In the genomic region with DNA sequence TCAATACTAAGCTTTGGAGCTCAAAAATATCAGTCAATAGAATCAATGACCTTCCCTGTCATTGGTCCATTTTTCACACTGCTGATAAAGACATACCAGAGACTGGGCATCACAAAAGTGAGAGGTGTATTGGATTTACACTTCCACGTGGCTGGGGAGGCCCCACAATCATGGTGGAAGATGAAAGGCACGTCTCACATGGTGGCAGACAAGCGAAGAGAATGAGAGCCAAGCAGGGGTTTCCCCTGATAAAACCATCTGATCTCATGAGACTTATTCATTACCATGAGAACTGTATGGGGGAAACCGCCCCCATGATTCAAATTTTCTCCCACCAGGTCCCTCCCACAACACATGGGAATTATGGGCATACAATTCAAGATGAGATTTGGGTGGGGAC, we compare ENCODE assay signal across 18 cellular contexts.
A peak's percentile ranks its signal among the peaks of the same experiment; 100 is the strongest.
DNase-seq lines count a peak whose midpoint lies in the region; ATAC-seq and TF ChIP-seq lines count a peak whose summit lies in the region.
"Had no signal": no experiment of that assay in that cellular context is flagged by ENCODE, and none has a peak within 500 bp of the region (broad histone marks: within the 10 kb centered on the region; RNA-seq: fewer than 3 reads in every experiment).

No MANE protein-coding gene starts in this region.

- peaks cover 5 to 10% of the 10 kb centered on the region in 2 donors for H3K36me3 Mint-ChIP-seq in activated naive CD4-positive, alpha-beta T cell treated with anti-CD3 and anti-CD28 coated beads, Interleukin-2, amount 50 U/mL, for 72 hours
- H3K36me3 Mint-ChIP-seq in activated naive CD4-positive, alpha-beta T cell treated with anti-CD3 and anti-CD28 coated beads, Interleukin-2, amount 10 ng/mL, durations not matched to agents 7 days and 5 days = no peaks in the 10 kb centered on the region
- H3K36me3 Mint-ChIP-seq: CD8-positive, alpha-beta T cell; IgD-negative memory B cell had no signal

- no peak overlapping the region for H3K4me3 Mint-ChIP-seq in activated naive CD4-positive, alpha-beta T cell treated with anti-CD3 and anti-CD28 coated beads, Interleukin-2, amount 10 ng/mL, durations not matched to agents 7 days and 5 days
- H3K4me3 Mint-ChIP-seq: CD8-positive, alpha-beta T cell; IgD-negative memory B cell had no signal

- peak; percentile 43 to 81 for ATAC-seq in activated naive CD4-positive, alpha-beta T cell treated with anti-CD3 and anti-CD28 coated beads, Interleukin-2, amount 50 U/mL, for 72 hours
- ATAC-seq: CD8-positive, alpha-beta T cell; GM12878 had no signal

- H3K4me1 ChIP-seq in OCI-LY3 (ENCODE audit: low read length) = peaks cover 10% of the 10 kb centered on the region

- peaks cover 19% of the 10 kb centered on the region; the same call in 1 of the 2 replicates for H3K9me3 ChIP-seq in OCI-LY3 (ENCODE audit: insufficient read depth, low read length)

- peaks cover 13% of the 10 kb centered on the region for H3K27me3 Mint-ChIP-seq in activated naive CD4-positive, alpha-beta T cell treated with anti-CD3 and anti-CD28 coated beads, Interleukin-2, amount 10 ng/mL, durations not matched to agents 7 days and 5 days

- no peaks in the 10 kb centered on the region for H3K79me2 ChIP-seq in OCI-LY3 (ENCODE audit: low read length)

- peaks cover 18% of the 10 kb centered on the region for H3K36me3 ChIP-seq in OCI-LY3 (replicated peaks; ENCODE audit: low read depth, low read length)

- H3K9ac ChIP-seq in OCI-LY3 (ENCODE audit: low read length) = no peak overlapping the region

- no peaks in the 10 kb centered on the region for H4K20me1 ChIP-seq in OCI-LY3 (ENCODE audit: insufficient read depth, low read length)

- H3K27me3 ChIP-seq in OCI-LY3 (ENCODE audit: low read depth, low read length) = no peaks in the 10 kb centered on the region

- peaks cover 0 to 8% of the 10 kb centered on the region in 2 donors for H3K9me3 Mint-ChIP-seq in activated naive CD4-positive, alpha-beta T cell treated with anti-CD3 and anti-CD28 coated beads, Interleukin-2, amount 50 U/mL, for 72 hours
- H3K9me3 Mint-ChIP-seq in activated naive CD4-positive, alpha-beta T cell treated with anti-CD3 and anti-CD28 coated beads, Interleukin-2, amount 10 ng/mL, durations not matched to agents 7 days and 5 days = no peaks in the 10 kb centered on the region
- H3K9me3 Mint-ChIP-seq: CD8-positive, alpha-beta T cell had no signal

- H3K4me3 ChIP-seq in OCI-LY3 (ENCODE audit: low read length) (no peak overlapping the region), coronary artery (no peak overlapping the region)
- H3K4me3 ChIP-seq: GM12878 had no signal

- CTCF ChIA-PET in activated naive CD4-positive, alpha-beta T cell treated with anti-CD3 and anti-CD28 coated beads, Interleukin-2, amount 10 ng/mL, durations not matched to agents 7 days and 5 days (lab: Charles Lee) = interaction anchor here (0.7 to 2.3 kb wide), 4 partner anchors 11 to 564 kb away, joined by 3 to 9 read pairs (median 4); no protein-coding TSS in a partner anchor

- H3K4me1 Mint-ChIP-seq in activated naive CD4-positive, alpha-beta T cell treated with anti-CD3 and anti-CD28 coated beads, Interleukin-2, amount 10 ng/mL, durations not matched to agents 7 days and 5 days = no peaks in the 10 kb centered on the region
- H3K4me1 Mint-ChIP-seq: IgD-negative memory B cell had no signal

- H3K4me2 ChIP-seq in OCI-LY3 (ENCODE audit: low read length) = no peak overlapping the region

- H3K27ac ChIP-seq in OCI-LY3 (ENCODE audit: low read length) (peak overlapping the region; percentile 38; the same call in 1 of the 2 replicates), coronary artery (no peak overlapping the region)

- DNase-seq in activated CD4-positive, alpha-beta T cell treated with anti-CD3 and anti-CD28 coated beads, Interleukin-2, amount 50 U/mL, for 48 hours = peak; percentile 15 to 27
- DNase-seq in activated CD4-positive, alpha-beta T cell treated with anti-CD3 and anti-CD28 coated beads for 1 hour = no peak
- DNase-seq in activated naive CD4-positive, alpha-beta T cell treated with anti-CD3 and anti-CD28 coated beads, Interleukin-2, amount 50 U/mL, for 72 hours (ENCODE audit: low spot score in 2 of 2) = no peak
- DNase-seq in activated naive CD4-positive, alpha-beta T cell treated with anti-CD3 and anti-CD28 coated beads, Interleukin-2, amount 10 ng/mL, durations not matched to agents 7 days and 5 days = no peak
- DNase-seq in islet precursor cell (peak; percentile 19), GOT3 (lab: John Stamatoyannopoulos, UW) (no peak), coronary artery (ENCODE audit: low spot score) (no peak)
- DNase-seq: AML-193; C1 segment of cervical spinal cord; CD8-positive, alpha-beta T cell; DND-41; NCI-H1694; NCI-H2081 treated with DMSO at 0.1 percent for 48 hours; NCI-H524 treated with DMSO at 0.1 percent for 48 hours; OCI-M1 had no signal

- TF ChIP-seq CTCF in OCI-LY3 (IDR thresholded peaks at IDR 0.05; ENCODE audit: low read depth, low read length) (no peak), coronary artery (IDR thresholded peaks at IDR 0.05) (no peak)

- H3K27ac Mint-ChIP-seq in activated naive CD4-positive, alpha-beta T cell treated with anti-CD3 and anti-CD28 coated beads, Interleukin-2, amount 50 U/mL, for 72 hours = no peak overlapping the region
- no peak overlapping the region for H3K27ac Mint-ChIP-seq in activated naive CD4-positive, alpha-beta T cell treated with anti-CD3 and anti-CD28 coated beads, Interleukin-2, amount 10 ng/mL, durations not matched to agents 7 days and 5 days
- H3K27ac Mint-ChIP-seq: CD8-positive, alpha-beta T cell; IgD-negative memory B cell had no signal

- no peak overlapping the region for H2AFZ ChIP-seq in OCI-LY3 (ENCODE audit: low read depth, low read length)

Comparison
In these comparisons a context has a peak if more than half of its experiments do, and no peak if none do; other contexts are left out.
1. DNase-seq: peak in activated CD4-positive, alpha-beta T cell treated with anti-CD3 and anti-CD28 coated beads, Interleukin-2, amount 50 U/mL, for 48 hours (2 of 2) and islet precursor cell (single experiment); none in activated CD4-positive, alpha-beta T cell treated with anti-CD3 and anti-CD28 coated beads for 1 hour (single experiment), activated naive CD4-positive, alpha-beta T cell treated with anti-CD3 and anti-CD28 coated beads, Interleukin-2, amount 50 U/mL, for 72 hours (0 of 2), activated naive CD4-positive, alpha-beta T cell treated with anti-CD3 and anti-CD28 coated beads, Interleukin-2, amount 10 ng/mL, durations not matched to agents 7 days and 5 days (single experiment), GOT3 (single experiment) and coronary artery (single experiment).